ENCODE assay signal across 9 cellular contexts in the genomic region with DNA sequence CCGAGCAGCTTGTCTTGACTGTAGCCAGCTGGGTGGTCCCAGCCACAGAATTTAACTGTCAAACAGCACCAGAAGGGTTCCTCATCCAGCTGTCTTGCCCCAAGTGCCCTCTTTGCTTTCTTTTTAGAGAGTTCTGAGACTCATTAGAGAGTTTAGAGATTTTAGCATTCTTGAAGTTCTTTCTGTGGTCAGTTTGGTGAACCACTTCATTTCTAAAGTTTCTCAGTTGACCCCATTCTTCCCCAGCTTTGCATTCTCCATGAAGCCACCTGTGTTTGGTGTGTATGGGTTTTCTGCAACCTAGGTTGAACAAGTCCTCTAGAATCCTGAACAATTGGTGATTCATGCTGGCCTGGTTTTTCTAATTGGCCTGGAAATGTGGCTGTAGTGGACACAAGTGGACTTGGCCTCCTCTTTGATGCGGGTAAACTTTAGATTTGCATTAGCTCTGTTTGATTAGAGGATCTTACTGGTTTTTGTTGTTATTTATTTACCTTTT. TPM values are rescaled to one million over a fixed set of nuclear protein-coding genes. Genes with fewer than 3 reads are reported as not detected.
DNase-seq lines count a peak whose midpoint lies in the region; ATAC-seq, FAIRE-seq and TF ChIP-seq lines count a peak whose summit lies in the region.
"Had no signal": no experiment of that assay in that cellular context is flagged by ENCODE, and none has a peak within 500 bp of the region (broad histone marks: within the 10 kb centered on the region; RNA-seq: fewer than 3 reads in every experiment).

No MANE protein-coding gene starts in this region.

- no peak for TF ChIP-seq EP300 in SK-N-SH (IDR thresholded peaks at IDR 0.05; ENCODE audit: borderline replicate concordance in 1 of 2, low read depth in 1 of 2, low read length in 1 of 2)

- H3K9ac ChIP-seq in SK-N-SH: no peak overlapping the region

- POLR2A ChIA-PET in SK-N-SH (lab: Yijun Ruan, JAX): no interaction called here

- H3K4me3 ChIP-seq in SK-N-SH (ENCODE audit: low read depth in 2 of 2, low read length in 1 of 2): no peak overlapping the region
- no peak overlapping the region for H3K4me3 ChIP-seq in left lung
- H3K4me3 ChIP-seq in right atrium auricular region: no peak overlapping the region
- H3K4me3 ChIP-seq: skin epidermis had no signal

- H3K36me3 ChIP-seq in SK-N-SH (replicated peaks in 1 of 2; ENCODE audit: control insufficient read depth in 1 of 2, insufficient read depth in 2 of 2, low read length in 1 of 2) (no peaks in the 10 kb centered on the region), left lung (no peaks in the 10 kb centered on the region), right atrium auricular region (no peaks in the 10 kb centered on the region)

- H3K27me3 ChIP-seq in SK-N-SH (ENCODE audit: insufficient read depth) (no peaks in the 10 kb centered on the region), left lung (no peaks in the 10 kb centered on the region), right atrium auricular region (no peaks in the 10 kb centered on the region)

- 89% methylated on average over 2 of the region's 2 CpGs for WGBS in SK-N-SH (ENCODE audit: low lambda C conversion rate)

- H3K9me2 ChIP-seq in SK-N-SH: no peaks in the 10 kb centered on the region

- peak overlapping the region; percentile 63 for H3K4me2 ChIP-seq in SK-N-SH

- peaks cover 29 to 47% of the 10 kb centered on the region in 2 experiments; a peak in 3 of 4 replicates for H3K4me1 ChIP-seq in SK-N-SH (ENCODE audit: control insufficient read depth in 1 of 2, insufficient read depth in 2 of 2, low read depth in 1 of 2, low read length in 1 of 2)
- H3K4me1 ChIP-seq in left lung: peaks cover 32% of the 10 kb centered on the region in 2 donors
- peaks cover 0 to 59% of the 10 kb centered on the region in 2 donors for H3K4me1 ChIP-seq in right atrium auricular region

- no peak for TF ChIP-seq CTCF in SK-N-SH (IDR thresholded peaks at IDR 0.05)
- TF ChIP-seq CTCF in left lung (IDR thresholded peaks at IDR 0.05): no peak
- no peak for TF ChIP-seq CTCF in right atrium auricular region (IDR thresholded peaks at IDR 0.05)

- H4K20me1 ChIP-seq in SK-N-SH (ENCODE audit: insufficient read depth): peaks cover 31% of the 10 kb centered on the region

- intact Hi-C loops in left lung (cut with DNase I): no loop called here

- no peaks in the 10 kb centered on the region for H3K9me3 ChIP-seq in SK-N-SH
- H3K9me3 ChIP-seq in left lung: no peaks in the 10 kb centered on the region
- H3K9me3 ChIP-seq in right atrium auricular region: no peaks in the 10 kb centered on the region

- H3F3A ChIP-seq in SK-N-SH (replicated peaks; ENCODE audit: insufficient read depth): peaks cover 44% of the 10 kb centered on the region

- CTCF ChIA-PET in SK-N-SH (lab: Yijun Ruan, JAX): interaction anchor here (1.1 to 1.2 kb wide), 2 partner anchors 15 to 136 kb away, joined by 4 to 8 read pairs; no protein-coding TSS in a partner anchor

- H3K27ac ChIP-seq in SK-N-SH (ENCODE audit: low read depth in 2 of 2, low read length in 1 of 2) (peak overlapping the region; percentile 29 to 65; a peak in 3 of 4 replicates), left lung (peak overlapping the region; percentile 40 to 62), right atrium auricular region (no peak overlapping the region)

- peak; percentile 73 for ATAC-seq in GM18868 (IDR thresholded peaks at IDR 0.05; ENCODE audit: unreplicated experiment)
- ATAC-seq in HG02870 (IDR thresholded peaks at IDR 0.05; ENCODE audit: unreplicated experiment): peak; percentile 94
- ATAC-seq in left lung: peak; percentile 54

- TF ChIP-seq RAD21 in SK-N-SH (IDR thresholded peaks at IDR 0.05; ENCODE audit: low read length): no peak

- DNase-seq in SK-N-SH (no peak), left lung (no peak), right atrium auricular region (ENCODE audit: low spot score) (no peak), NCI-H2171 treated with DMSO at 0.1 percent for 48 hours (lab: John Stamatoyannopoulos, UW) (no peak), HUDEP-2 (lab: John Stamatoyannopoulos, UW; ENCODE audit: unreplicated experiment in 76 of 76) (no peak), frontal cortex (ENCODE audit: low spot score in 2 of 2) (no peak)

- peaks cover 100% of the 10 kb centered on the region for H3K79me2 ChIP-seq in SK-N-SH (ENCODE audit: insufficient read depth)

- no peak overlapping the region for H2AFZ ChIP-seq in SK-N-SH (ENCODE audit: low read depth)

- no peak for FAIRE-seq in frontal cortex (lab: Jason Lieb, UNC)

TF ChIP-seq in SK-N-SH, 30 proteins besides CTCF, POLR2A, EP300 and RAD21 (continues in another document):
- TF ChIP-seq TAF1 (IDR thresholded peaks at IDR 0.05; ENCODE audit: borderline replicate concordance, low read depth, low read length) (no peak), MEF2A (IDR thresholded peaks at IDR 0.05; ENCODE audit: borderline replicate concordance, low read depth) (no peak), CHD2 (IDR thresholded peaks at IDR 0.05; ENCODE audit: low read length, partially characterized antibody) (no peak), REST (IDR thresholded peaks at IDR 0.05; ENCODE audit: low read depth, low read length) (no peak), USF1 (IDR thresholded peaks at IDR 0.05; ENCODE audit: borderline replicate concordance, low read depth) (no peak), FOXM1 (IDR thresholded peaks at IDR 0.05; ENCODE audit: low read depth) (no peak), TCF12 (IDR thresholded peaks at IDR 0.05) (peak; percentile 79), MXI1 (IDR thresholded peaks at IDR 0.05; ENCODE audit: low read depth, low read length) (no peak), TEAD4 (IDR thresholded peaks at IDR 0.05; ENCODE audit: borderline replicate concordance, insufficient read depth) (0 out of 2 replicates have a peak, but pooled peaks have one; percentile 24), RCOR1 (IDR thresholded peaks at IDR 0.05; ENCODE audit: low read length) (no peak), ELF1 (IDR thresholded peaks at IDR 0.05) (no peak), EZH2phosphoT487 (IDR thresholded peaks at IDR 0.05; ENCODE audit: borderline replicate concordance, low read depth) (no peak), SIN3A (IDR thresholded peaks at IDR 0.05; ENCODE audit: borderline replicate concordance, low read depth, low read length) (no peak), SMC3 (IDR thresholded peaks at IDR 0.05; ENCODE audit: low read depth, low read length) (no peak), YY1 (IDR thresholded peaks at IDR 0.05; ENCODE audit: low read depth) (no peak), RFX5 (IDR thresholded peaks at IDR 0.05; ENCODE audit: low read length) (no peak), GABPA (IDR thresholded peaks at IDR 0.05; ENCODE audit: low read depth) (no peak), GATA2 (CRISPR knock-in tag; IDR thresholded peaks at IDR 0.05) (no peak), FOXJ3 (CRISPR knock-in tag; IDR thresholded peaks at IDR 0.05) (no peak), FOSL2 (IDR thresholded peaks at IDR 0.05; ENCODE audit: borderline replicate concordance, low read depth) (peak; percentile 42; the same call in 1 of the 2 replicates)
- TF ChIP-seq, protein P1, sequence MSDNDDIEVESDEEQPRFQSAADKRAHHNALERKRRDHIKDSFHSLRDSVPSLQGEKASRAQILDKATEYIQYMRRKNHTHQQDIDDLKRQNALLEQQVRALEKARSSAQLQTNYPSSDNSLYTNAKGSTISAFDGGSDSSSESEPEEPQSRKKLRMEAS (IDR thresholded peaks at IDR 0.05; ENCODE audit: low read depth): no peak

RNA-seq across cellular contexts. Expression of gene FLNB, which starts 33.7 kb away (rescaled TPM):
- 115 and 127 TPM in 2 replicates for polyA plus RNA-seq in SK-N-SH (2012; rRNA removed)
- 44.1 and 52.4 TPM in 2 replicates for polyA plus RNA-seq in SK-N-SH (2012; cell fraction: cytosol; rRNA removed)
- polyA plus RNA-seq in SK-N-SH (2012; cell fraction: nucleus; rRNA removed): 397 and 536 TPM in 2 replicates
- 100 to 1,000 TPM in 1 of 2 donors, 10 to 100 TPM in 1; 80.1 to 126 TPM for total RNA-seq in left lung
- total RNA-seq in right atrium auricular region: 10 to 100 TPM; 37.6 to 59.6 TPM
- 16.3 TPM for total RNA-seq in frontal cortex

Comparison
In these comparisons a context has a peak if more than half of its experiments do, and no peak if none do; other contexts are left out.
1. H3K27ac ChIP-seq: peak in SK-N-SH (2 of 2) and left lung (2 of 2); none in right atrium auricular region (0 of 2).
2. Peak in every context shown above with its lines, with median percentiles within 50 percentile points of each other: ATAC-seq.